In the genomic region with DNA sequence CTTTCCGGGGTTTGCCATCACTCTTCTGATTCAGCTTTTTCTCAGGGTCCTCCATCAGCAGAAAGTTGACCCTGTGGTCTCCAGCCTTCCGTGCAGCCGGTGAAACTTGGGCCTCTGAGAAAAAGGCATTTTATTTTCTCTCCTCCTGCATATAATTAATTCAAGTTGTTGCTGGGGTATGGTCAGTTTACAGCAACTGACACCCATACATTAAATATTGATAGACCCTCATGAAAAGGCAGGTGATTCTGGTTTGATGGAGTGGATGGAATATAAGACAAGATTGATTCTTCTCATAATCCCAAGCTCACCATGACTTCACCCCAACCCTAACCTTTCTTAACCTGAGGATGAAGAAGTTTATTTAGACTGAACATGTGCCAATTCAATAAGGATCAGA, we compare ENCODE assay signal across 31 cellular contexts. TPM values are rescaled to one million over a fixed set of nuclear protein-coding genes. Genes with fewer than 3 reads are reported as not detected.
"Had no signal": no experiment of that assay in that cellular context is flagged by ENCODE, and none has a peak within 500 bp of the region (broad histone marks: within the 10 kb centered on the region; RNA-seq: fewer than 3 reads in every experiment).

A gene with protein sequence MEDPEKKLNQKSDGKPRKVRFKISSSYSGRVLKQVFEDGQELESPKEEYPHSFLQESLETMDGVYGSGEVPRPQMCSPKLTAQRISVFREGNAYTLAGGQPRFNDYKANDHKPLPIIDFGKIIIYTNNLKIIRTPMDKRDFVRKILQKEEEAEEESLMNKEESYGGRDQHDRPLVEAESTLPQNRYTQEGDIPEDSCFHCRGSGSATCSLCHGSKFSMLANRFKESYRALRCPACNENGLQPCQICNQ (minus strand): TSS at position 101 of the 400 bp plus-strand sequence. CDS start 46 bp downstream, at position 55.

- H3K27ac ChIP-seq: stomach, suprapubic skin, testis, thoracic aorta, thyroid gland, tibial artery, tibial nerve, transverse colon, upper lobe of left lung, upper lobe of right lung, uterus, vagina had no signal

- DNase-seq: stimulated activated CD4-positive, alpha-beta T cell treated with anti-CD3 and anti-CD28 coated beads, Interleukin-2, amount 100 ng/mL, for 48 hours; stimulated activated CD4-positive, alpha-beta T cell treated with anti-CD3 and anti-CD28 coated beads, Interleukin-4, amount 100 ng/mL, for 1 hour; stimulated activated CD4-positive, alpha-beta T cell treated with anti-CD3 and anti-CD28 coated beads, Interleukin-4, amount 100 ng/mL, for 24 hours; stimulated activated CD4-positive, alpha-beta T cell treated with anti-CD3 and anti-CD28 coated beads, Interleukin-4, amount 100 ng/mL, for 4 hours; stimulated activated CD8-positive, alpha-beta memory T cell treated with anti-CD3 and anti-CD28 coated beads, Interleukin-4, amount 100 ng/mL, for 48 hours; stimulated activated naive B cell treated with anti-CD40 and anti-IgM and Interleukin-4, amounts not matched to agents 10 μg/mL and 1 μg/mL and 100 μg/mL, for 72 hours; stimulated activated naive CD4-positive, alpha-beta T cell; stimulated activated naive CD4-positive, alpha-beta T cell treated with Interleukin-2 at 50 U/mL for 16 hours; stimulated activated naive CD8-positive, alpha-beta T cell treated with anti-CD3 and anti-CD28 coated beads, Interleukin-15, amount 100 ng/mL, for 72 hours; stimulated activated naive CD8-positive, alpha-beta T cell treated with anti-CD3 and anti-CD28 coated beads, Interleukin-15, Interleukin-2, amounts not matched to agents 100 U/mL and 50 U/mL, for 24 hours; stomach; substantia nigra; testis; tibial artery; trophoblast cell; upper lobe of left lung; upper lobe of right lung; uterus had no signal

- H3K9me3 ChIP-seq: stomach, suprapubic skin, testis, thoracic aorta, thyroid gland, tibial artery, tibial nerve, transverse colon, upper lobe of left lung, upper lobe of right lung, uterus, vagina had no signal

- H3K4me3 ChIP-seq: stomach, suprapubic skin, testis, thoracic aorta, thyroid gland, tibial artery, tibial nerve, transverse colon, upper lobe of left lung, upper lobe of right lung, uterus, vagina had no signal

- H3K27me3 ChIP-seq: stomach, suprapubic skin, testis, thyroid gland, tibial artery, tibial nerve, transverse colon, upper lobe of left lung, upper lobe of right lung, uterus, vagina had no signal

- H3K36me3 ChIP-seq: stomach, suprapubic skin, thoracic aorta, thyroid gland, tibial artery, tibial nerve, transverse colon, upper lobe of left lung, upper lobe of right lung, uterus, vagina had no signal

- FAIRE-seq: urothelium cell line had no signal

- H3K4me1 ChIP-seq: stomach, suprapubic skin, tibial artery, tibial nerve, upper lobe of left lung, upper lobe of right lung, uterus, vagina had no signal

- ATAC-seq: stimulated activated effector memory CD8-positive, alpha-beta T cell treated with anti-CD3 and anti-CD28 coated beads, Interleukin-12 subunit alpha, Interleukin-12 subunit beta, amount 100 ng/mL, for 72 hours; stimulated activated memory B cell treated with anti-CD40 and anti-IgM and Interleukin-4, amounts not matched to agents 10 μg/mL and 1 μg/mL and 100 μg/mL, for 72 hours; stimulated activated naive B cell treated with anti-CD40 and anti-IgM and Interleukin-4, amounts not matched to agents 10 μg/mL and 1 μg/mL and 100 μg/mL, for 72 hours; stimulated activated naive CD8-positive, alpha-beta T cell treated with anti-CD3 and anti-CD28 coated beads, Interleukin-15, amount 100 ng/mL, for 72 hours; stimulated activated naive CD8-positive, alpha-beta T cell treated with anti-CD3 and anti-CD28 coated beads, Interleukin-15, Interleukin-2, amounts not matched to agents 100 U/mL and 50 U/mL, for 24 hours; upper lobe of right lung had no signal

RNA-seq across cellular contexts. Expression of the gene that starts here (rescaled TPM):
- total RNA-seq: stomach, subcutaneous adipose tissue, temporal lobe, thoracic aorta, tibial nerve, transverse colon, upper lobe of left lung, upper lobe of right lung, ureter, urinary bladder, uterus, vagina had no signal
- polyA plus RNA-seq: stomach, urinary bladder had no signal
